In genomic region chr19:4413588-4413987, GRCh38 we compare ENCODE assay signal across 23 cellular contexts.
"Had no signal": no experiment of that assay in that cellular context is flagged by ENCODE, and none has a peak within 500 bp of the region (broad histone marks: within the 10 kb centered on the region; RNA-seq: fewer than 3 reads in every experiment).

No MANE protein-coding gene starts in this region.

- H3K4me1 ChIP-seq: right lobe of liver, suprapubic skin, thyroid gland had no signal

- H3K9me3 ChIP-seq: heart right ventricle, mucosa of descending colon, prostate gland, right lobe of liver, suprapubic skin, thyroid gland had no signal

- H3K27ac Mint-ChIP-seq: naive thymus-derived CD8-positive, alpha-beta T cell; stimulated activated effector memory CD8-positive, alpha-beta T cell treated with anti-CD3 and anti-CD28 coated beads, Interleukin-12 subunit alpha, Interleukin-12 subunit beta, amount 100 ng/mL, for 72 hours; type B pancreatic cell had no signal

- DNase-seq: cortex of kidney; dorsolateral prefrontal cortex; effector CD8-positive, alpha-beta T cell; heart right ventricle; hypothalamus; kidney glomerular epithelial cell; mammary epithelial cell; mucosa of descending colon; naive thymus-derived CD8-positive, alpha-beta T cell; right lobe of liver; stimulated activated CD4-positive, alpha-beta T cell treated with anti-CD3 and anti-CD28 coated beads, Interleukin-4, amount 100 ng/mL, for 1 hour; stimulated activated CD8-positive, alpha-beta memory T cell treated with anti-CD3 and anti-CD28 coated beads, Interleukin-4, amount 100 ng/mL, for 48 hours; stimulated activated naive CD8-positive, alpha-beta T cell treated with anti-CD3 and anti-CD28 coated beads, Interleukin-15, Interleukin-2, amounts not matched to agents 100 U/mL and 50 U/mL, for 24 hours; thyroid gland had no signal

- H3K27ac ChIP-seq: heart right ventricle, parathyroid adenoma, prostate gland, right lobe of liver, suprapubic skin, thyroid gland had no signal

- H3K79me2 ChIP-seq: parathyroid adenoma had no signal

- H3K4me3 Mint-ChIP-seq: naive thymus-derived CD8-positive, alpha-beta T cell; stimulated activated effector memory CD8-positive, alpha-beta T cell treated with anti-CD3 and anti-CD28 coated beads, Interleukin-12 subunit alpha, Interleukin-12 subunit beta, amount 100 ng/mL, for 72 hours; type B pancreatic cell had no signal

- H3K4me3 ChIP-seq: dorsolateral prefrontal cortex, heart right ventricle, mucosa of descending colon, prostate gland, right lobe of liver, suprapubic skin, thyroid gland had no signal

- H3K27me3 ChIP-seq: dorsolateral prefrontal cortex, heart right ventricle, right lobe of liver, suprapubic skin, thyroid gland had no signal

- H3K4me1 Mint-ChIP-seq: stimulated activated effector memory CD8-positive, alpha-beta T cell treated with anti-CD3 and anti-CD28 coated beads, Interleukin-12 subunit alpha, Interleukin-12 subunit beta, amount 100 ng/mL, for 72 hours had no signal

- H3K36me3 ChIP-seq: prostate gland, right lobe of liver, thyroid gland had no signal

- H3K9ac ChIP-seq: parathyroid adenoma had no signal

- H3K9me3 Mint-ChIP-seq: naive thymus-derived CD8-positive, alpha-beta T cell; stimulated activated effector memory CD8-positive, alpha-beta T cell treated with anti-CD3 and anti-CD28 coated beads, Interleukin-12 subunit alpha, Interleukin-12 subunit beta, amount 100 ng/mL, for 72 hours; type B pancreatic cell had no signal

- FAIRE-seq: endometrium, frontal cortex, islet of Langerhans, urothelium cell line had no signal

- H3K27me3 Mint-ChIP-seq: naive thymus-derived CD8-positive, alpha-beta T cell; type B pancreatic cell had no signal

- H2AFZ ChIP-seq: parathyroid adenoma had no signal
